2 cellular contexts compared by ENCODE assay signal in the genomic region with DNA sequence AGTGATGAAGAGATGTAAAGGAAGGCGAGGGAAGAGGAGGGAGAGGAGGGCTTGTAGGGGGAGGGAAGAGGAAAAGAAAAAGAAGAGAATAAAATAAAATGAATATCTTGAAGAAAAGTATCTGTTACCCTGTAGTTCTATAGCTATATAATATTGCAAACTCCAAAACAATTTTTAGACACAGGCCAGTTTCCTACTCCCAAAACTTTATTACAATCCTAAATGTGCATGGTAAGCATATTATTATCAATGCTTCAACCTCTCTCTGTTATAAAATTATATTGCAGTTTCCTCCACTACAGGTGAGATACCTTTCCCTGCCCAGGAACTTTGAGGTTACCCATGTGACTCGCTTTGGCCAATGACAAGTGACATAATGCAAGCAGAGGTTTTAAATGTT.
TF ChIP-seq lines count a peak whose summit lies in the region.

No MANE protein-coding gene starts in this region.

TF ChIP-seq in Ishikawa, 13 proteins besides CTCF, POLR2A, EP300 and RAD21:
- TF ChIP-seq USF1 (IDR thresholded peaks at IDR 0.05): peak; percentile 53; the same call in 1 of the 2 replicates
- no peak for TF ChIP-seq TCF12 (IDR thresholded peaks at IDR 0.05; ENCODE audit: low read depth)
TF ChIP-seq in Ishikawa: peak in this region for 1.

TF ChIP-seq in K562, 482 proteins besides CTCF, POLR2A, EP300 and RAD21:
- TF ChIP-seq GTF2B (IDR thresholded peaks at IDR 0.05; ENCODE audit: extremely low read depth, insufficient read length) (no peak), ZNF316 (IDR thresholded peaks at IDR 0.05) (peak; percentile 46), MAFG (tag; conservative IDR thresholded peaks at IDR 0.05) (0 out of 2 replicates have a peak, but pooled peaks have one; percentile 19), IRF2 (CRISPR knock-in tag; IDR thresholded peaks at IDR 0.05) (no peak), RBM22 (IDR thresholded peaks at IDR 0.05; ENCODE audit: low read depth, low read length, poor library complexity, severe bottlenecking) (no peak), TCF7L2 (IDR thresholded peaks at IDR 0.05; ENCODE audit: low read depth, low read length) (no peak), MAFF (IDR thresholded peaks at IDR 0.05; ENCODE audit: low read length) (0 out of 2 replicates have a peak, but pooled peaks have one; percentile 14), MAFK (IDR thresholded peaks at IDR 0.05; ENCODE audit: low read length) (peak; percentile 24; the same call in 1 of the 2 replicates)
- TF ChIP-seq, protein P1, sequence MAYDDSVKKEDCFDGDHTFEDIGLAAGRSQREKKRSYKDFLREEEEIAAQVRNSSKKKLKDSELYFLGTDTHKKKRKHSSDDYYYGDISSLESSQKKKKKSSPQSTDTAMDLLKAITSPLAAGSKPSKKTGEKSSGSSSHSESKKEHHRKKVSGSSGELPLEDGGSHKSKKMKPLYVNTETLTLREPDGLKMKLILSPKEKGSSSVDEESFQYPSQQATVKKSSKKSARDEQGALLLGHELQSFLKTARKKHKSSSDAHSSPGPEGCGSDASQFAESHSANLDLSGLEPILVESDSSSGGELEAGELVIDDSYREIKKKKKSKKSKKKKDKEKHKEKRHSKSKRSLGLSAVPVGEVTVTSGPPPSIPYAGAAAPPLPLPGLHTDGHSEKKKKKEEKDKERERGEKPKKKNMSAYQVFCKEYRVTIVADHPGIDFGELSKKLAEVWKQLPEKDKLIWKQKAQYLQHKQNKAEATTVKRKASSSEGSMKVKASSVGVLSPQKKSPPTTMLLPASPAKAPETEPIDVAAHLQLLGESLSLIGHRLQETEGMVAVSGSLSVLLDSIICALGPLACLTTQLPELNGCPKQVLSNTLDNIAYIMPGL (CRISPR knock-in tag; IDR thresholded peaks at IDR 0.05): no peak
